9 cellular contexts compared by ENCODE assay signal in the genomic region with DNA sequence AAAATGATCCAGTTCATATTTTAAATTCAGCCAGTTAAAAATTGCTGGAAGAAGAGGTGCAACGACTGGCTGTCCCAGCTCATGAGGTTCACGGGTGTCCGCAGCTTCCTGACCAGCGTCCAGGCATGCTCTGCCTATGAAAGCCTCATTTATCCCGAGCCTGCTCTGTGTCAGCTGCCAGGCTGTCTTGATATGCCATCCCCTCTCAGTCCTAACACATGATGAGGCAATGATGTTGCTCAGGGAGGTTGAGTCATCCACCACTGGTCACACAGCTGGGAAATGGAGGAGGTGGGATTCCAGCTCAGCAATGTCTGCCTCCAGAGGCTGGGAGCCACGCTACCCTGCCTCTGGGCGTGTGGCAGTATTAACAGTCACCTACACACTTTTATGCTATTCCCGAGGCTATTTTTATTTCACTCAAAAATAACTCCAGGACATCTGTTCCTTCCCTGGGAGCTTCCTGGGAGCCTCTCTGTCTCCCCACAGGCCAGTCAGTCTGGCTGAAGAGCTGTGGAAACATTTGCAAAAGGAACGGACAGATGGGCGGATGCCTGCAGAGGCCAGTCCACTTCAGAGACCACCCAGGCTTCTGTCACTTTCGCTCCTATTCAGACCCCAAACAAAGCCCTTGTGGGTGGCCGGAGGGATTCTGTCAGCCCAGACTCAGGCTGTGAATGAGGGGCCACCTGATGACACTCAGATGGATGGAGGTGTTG. TPM values are rescaled to one million over a fixed set of nuclear protein-coding genes. Genes with fewer than 3 reads are reported as not detected.
A peak's percentile ranks its signal among the peaks of the same experiment; 100 is the strongest.
DNase-seq lines count a peak whose midpoint lies in the region; ATAC-seq and TF ChIP-seq lines count a peak whose summit lies in the region.
"Had no signal": no experiment of that assay in that cellular context is flagged by ENCODE, and none has a peak within 500 bp of the region (broad histone marks: within the 10 kb centered on the region; RNA-seq: fewer than 3 reads in every experiment).

No MANE protein-coding gene starts in this region.

- no peak overlapping the region for H2AFZ ChIP-seq in GM23338

- intact Hi-C loops in head of caudate nucleus (cut with DNase I): no loop called here
- intact Hi-C loops in sciatic nerve (cut with DNase I): no loop called here

- H3K9me2 ChIP-seq in GM23338 (ENCODE audit: insufficient read depth): no peaks in the 10 kb centered on the region

- DNase-seq in GM23338 (ENCODE audit: low spot score): no peak
- peak; percentile 75 for DNase-seq in adipocyte (ENCODE audit: low read depth)
- DNase-seq in head of caudate nucleus: peak; percentile 63 to 94 (median 86)
- no peak for DNase-seq in sciatic nerve (ENCODE audit: low spot score)
- DNase-seq in GF-D8 (lab: John Stamatoyannopoulos, UW): no peak
- no peak for DNase-seq in immature natural killer cell
- DNase-seq in T-helper 17 cell: no peak
- DNase-seq in NCI-H510A (lab: John Stamatoyannopoulos, UW): no peak
- DNase-seq: activated CD4-positive, alpha-beta T cell treated with anti-CD3 and anti-CD28 coated beads, Interleukin-2, amount 50 U/mL, for 4 hours had no signal

- H3K27me3 Mint-ChIP-seq in GM23338 (ENCODE audit: insufficient read depth, low read depth, poor library complexity) (peaks cover 12% of the 10 kb centered on the region), immature natural killer cell (ENCODE audit: low read depth in 3 of 3) (no peaks in the 10 kb centered on the region), T-helper 17 cell (peaks cover 10% of the 10 kb centered on the region)

- TF ChIP-seq CTCF in GM23338 (conservative IDR thresholded peaks at IDR 0.05; ENCODE audit: low read depth in 2 of 2): no peak

- H3K36me3 Mint-ChIP-seq in GM23338 (ENCODE audit: low read depth): no peaks in the 10 kb centered on the region
- no peaks in the 10 kb centered on the region for H3K36me3 Mint-ChIP-seq in immature natural killer cell
- peaks cover 4% of the 10 kb centered on the region for H3K36me3 Mint-ChIP-seq in T-helper 17 cell (ENCODE audit: low read depth)

- no peaks in the 10 kb centered on the region for H3K9me3 ChIP-seq in adipocyte (ENCODE audit: control insufficient read depth, low read length)
- no peaks in the 10 kb centered on the region for H3K9me3 ChIP-seq in T-helper 17 cell (ENCODE audit: control insufficient read depth, low read length, poor library complexity, severe bottlenecking)

- ATAC-seq in GM23338 (no peak), sciatic nerve (peak; percentile 59), T-helper 17 cell (no peak)

- H3K27ac ChIP-seq in GM23338 (ENCODE audit: low read depth): no peak overlapping the region

- H3K9ac ChIP-seq in adipocyte (ENCODE audit: low read length): no peak overlapping the region

- H3F3A ChIP-seq in GM23338 (replicated peaks; ENCODE audit: low read depth): no peaks in the 10 kb centered on the region

- no peaks in the 10 kb centered on the region for H4K20me1 ChIP-seq in GM23338 (replicated peaks; ENCODE audit: insufficient read depth)

- H3K4me1 ChIP-seq in GM23338 (ENCODE audit: insufficient read depth) (peaks cover 9% of the 10 kb centered on the region; the same call in 1 of the 2 replicates), adipocyte (ENCODE audit: control insufficient read depth, insufficient read depth, low read length) (peaks cover 14% of the 10 kb centered on the region)

- no peaks in the 10 kb centered on the region for H3K36me3 ChIP-seq in GM23338 (ENCODE audit: insufficient read depth)
- H3K36me3 ChIP-seq in adipocyte (ENCODE audit: control insufficient read depth, insufficient read depth, low read length, severe bottlenecking): no peaks in the 10 kb centered on the region

- H3K4me3 ChIP-seq in GM23338: no peak overlapping the region
- no peak overlapping the region for H3K4me3 ChIP-seq in adipocyte (ENCODE audit: low read length)

- H3K79me2 ChIP-seq in GM23338 (replicated peaks; ENCODE audit: insufficient read depth): no peaks in the 10 kb centered on the region

- H3K4me3 Mint-ChIP-seq in GM23338 (no peak overlapping the region), immature natural killer cell (no peak overlapping the region), T-helper 17 cell (no peak overlapping the region)

- H3K4me2 ChIP-seq in GM23338: 0 out of 2 replicates have a peak overlapping the region, but pooled peaks have one; percentile 65

- H3K27ac Mint-ChIP-seq in GM23338 (no peak overlapping the region), immature natural killer cell (no peak overlapping the region), T-helper 17 cell (no peak overlapping the region)

- H3K27me3 ChIP-seq in GM23338 (ENCODE audit: insufficient read depth) (no peaks in the 10 kb centered on the region), adipocyte (replicated peaks; ENCODE audit: control insufficient read depth, insufficient read depth, low read length) (peaks cover 16% of the 10 kb centered on the region)

- H3K9me3 Mint-ChIP-seq in GM23338: no peaks in the 10 kb centered on the region
- H3K9me3 Mint-ChIP-seq in immature natural killer cell: no peaks in the 10 kb centered on the region

- H3K4me1 Mint-ChIP-seq in GM23338: peaks cover 34% of the 10 kb centered on the region
- no peaks in the 10 kb centered on the region for H3K4me1 Mint-ChIP-seq in immature natural killer cell
- peaks cover 2% of the 10 kb centered on the region for H3K4me1 Mint-ChIP-seq in T-helper 17 cell

TF ChIP-seq in GM23338, 12 proteins besides CTCF, POLR2A, EP300 and RAD21:
- TF ChIP-seq ZNF114 (CRISPR knock-in tag; IDR thresholded peaks at IDR 0.05) (no peak), NANOG (IDR thresholded peaks at IDR 0.05; ENCODE audit: borderline replicate concordance) (no peak), REST (IDR thresholded peaks at IDR 0.05; ENCODE audit: unreplicated experiment) (no peak), STAT1 (IDR thresholded peaks at IDR 0.05; ENCODE audit: unreplicated experiment) (no peak), JUNB (IDR thresholded peaks at IDR 0.05; ENCODE audit: unreplicated experiment) (no peak), CREB1 (CRISPR knock-in tag; IDR thresholded peaks at IDR 0.05; ENCODE audit: low read depth) (no peak)
- TF ChIP-seq, protein P1, sequence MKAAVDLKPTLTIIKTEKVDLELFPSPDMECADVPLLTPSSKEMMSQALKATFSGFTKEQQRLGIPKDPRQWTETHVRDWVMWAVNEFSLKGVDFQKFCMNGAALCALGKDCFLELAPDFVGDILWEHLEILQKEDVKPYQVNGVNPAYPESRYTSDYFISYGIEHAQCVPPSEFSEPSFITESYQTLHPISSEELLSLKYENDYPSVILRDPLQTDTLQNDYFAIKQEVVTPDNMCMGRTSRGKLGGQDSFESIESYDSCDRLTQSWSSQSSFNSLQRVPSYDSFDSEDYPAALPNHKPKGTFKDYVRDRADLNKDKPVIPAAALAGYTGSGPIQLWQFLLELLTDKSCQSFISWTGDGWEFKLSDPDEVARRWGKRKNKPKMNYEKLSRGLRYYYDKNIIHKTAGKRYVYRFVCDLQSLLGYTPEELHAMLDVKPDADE (IDR thresholded peaks at IDR 0.05): no peak

RNA-seq across cellular contexts. Expression of gene RAB11FIP4, which starts 22.6 kb away (rescaled TPM):
- total RNA-seq in GM23338 (2014; rRNA removed; shearing (Covaris generic)): 65.1 and 65.6 TPM in 2 replicates
- polyA plus RNA-seq in GM23338 (2016; fragmentation: Nextera tagmentation; extraction: Ambion mirVana) (26.0 and 26.7 TPM in 2 replicates), immature natural killer cell (10 to 100 TPM; 14.2 to 41.8 (median 22.1) TPM)
- total RNA-seq in sciatic nerve (7.6 TPM), T-helper 17 cell (10 to 100 TPM; 47.4 to 61.9 TPM)

Comparison
In these comparisons a context has a peak if more than half of its experiments do, and no peak if none do; other contexts are left out.
1. DNase-seq: peak in adipocyte (single experiment) and head of caudate nucleus (42 of 42); none in GM23338 (single experiment), sciatic nerve (single experiment), GF-D8 (single experiment), immature natural killer cell (0 of 3), T-helper 17 cell (0 of 3) and NCI-H510A (single experiment).